In genomic region chr9:102445906-102446305, GRCh38 we compare ENCODE assay signal across 23 cellular contexts.
"Had no signal": no experiment of that assay in that cellular context is flagged by ENCODE, and none has a peak within 500 bp of the region (broad histone marks: within the 10 kb centered on the region; RNA-seq: fewer than 3 reads in every experiment).

No MANE protein-coding gene starts in this region.

- H3K4me1 ChIP-seq: SJCRH30 had no signal

- H3K27me3 ChIP-seq: SJCRH30 had no signal

- ATAC-seq: K562, Panc1, PC-3, Right ventricle myocardium inferior had no signal

- H3K9ac ChIP-seq: KMS-11 had no signal

- H3K9me3 ChIP-seq: SJCRH30 had no signal

- H3K36me3 ChIP-seq: SJCRH30 had no signal

- H3K4me3 ChIP-seq: K562, SJCRH30 had no signal

- H3K27ac ChIP-seq: HL-60, KMS-11, SJCRH30 had no signal

- DNase-seq: Kasumi-1; MV-4-11; NCI-H1092; NCI-H1105 treated with DMSO at 0.1 percent for 48 hours; NCI-H1417 treated with DMSO at 0.1 percent for 48 hours; NCI-H146; NCI-H1694 treated with DMSO at 0.1 percent for 48 hours; NCI-H1930; NCI-H2081; NCI-H2107; NCI-H2227 treated with DMSO at 0.1 percent for 48 hours; NCI-H524; NCI-H69; NCI-H774; NK-92 treated with Interleukin-12 subunit alpha and Interleukin-12 subunit beta, amount 100 ng/mL, for 24 hours; PC-3; SHP77 treated with DMSO at 0.1 percent for 48 hours; SJCRH30 had no signal
